In genomic region chr9:111959960-111960359, GRCh38 we compare ENCODE assay signal across 1 cellular context.
TF ChIP-seq lines count a peak whose summit lies in the region.

No MANE protein-coding gene starts in this region.

TF ChIP-seq in SK-N-SH treated with all-trans-retinoic acid at 6 μM for 48 hours, 23 proteins besides CTCF, POLR2A, EP300 and RAD21 (continued from another document):
- TF ChIP-seq POU6F1 (CRISPR knock-in tag; IDR thresholded peaks at IDR 0.05; ENCODE audit: borderline replicate concordance, low read depth) (no peak), TCF4 (CRISPR knock-in tag; IDR thresholded peaks at IDR 0.05; ENCODE audit: borderline replicate concordance) (no peak), CSDC2 (CRISPR knock-in tag; IDR thresholded peaks at IDR 0.05) (no peak), GLIS3 (CRISPR knock-in tag; IDR thresholded peaks at IDR 0.05) (no peak), CSRNP3 (CRISPR knock-in tag; IDR thresholded peaks at IDR 0.05) (no peak), TOX (CRISPR knock-in tag; IDR thresholded peaks at IDR 0.05; ENCODE audit: borderline replicate concordance) (no peak), BACH2 (CRISPR knock-in tag; IDR thresholded peaks at IDR 0.05; ENCODE audit: borderline replicate concordance) (no peak)
